8 cellular contexts compared by ENCODE assay signal in genomic region chr15:43285609-43286037, GRCh38. TPM values are rescaled to one million over a fixed set of nuclear protein-coding genes. Genes with fewer than 3 reads are reported as not detected.
A peak's percentile ranks its signal among the peaks of the same experiment; 100 is the strongest.
DNase-seq lines count a peak whose midpoint lies in the region; FAIRE-seq and TF ChIP-seq lines count a peak whose summit lies in the region.

No MANE protein-coding gene starts in this region.

- no peak overlapping the region for H3K4me2 ChIP-seq in neural progenitor cell

- intact Hi-C loops in CD4-positive, alpha-beta memory T cell (cut with micrococcal nuclease) = loop anchor here (1.0 kb wide), 1 partner anchor 98 kb away; no protein-coding TSS in a partner anchor

- no peaks in the 10 kb centered on the region for H3K4me1 ChIP-seq in CD4-positive, alpha-beta memory T cell (ENCODE audit: insufficient read depth, low read length)
- H3K4me1 ChIP-seq in neural progenitor cell = no peaks in the 10 kb centered on the region

- no peak for FAIRE-seq in urothelium cell line (lab: Jason Lieb, UNC)

- H3F3A ChIP-seq in neural progenitor cell (ENCODE audit: low read depth) = no peaks in the 10 kb centered on the region

- no peak overlapping the region for H3K4me3 ChIP-seq in CD4-positive, alpha-beta memory T cell (ENCODE audit: low read length in 2 of 2)
- H3K4me3 ChIP-seq in neural progenitor cell (no peak overlapping the region), MG63 (no peak overlapping the region)

- no peaks in the 10 kb centered on the region for H3K9me3 ChIP-seq in CD4-positive, alpha-beta memory T cell (ENCODE audit: control insufficient read depth in 1 of 2, low read length in 2 of 2)
- H3K9me3 ChIP-seq in neural progenitor cell (ENCODE audit: low read depth) = no peaks in the 10 kb centered on the region
- H3K9me3 ChIP-seq in MG63 = peaks cover 3% of the 10 kb centered on the region

- no peak overlapping the region for H3K27ac Mint-ChIP-seq in CD4-positive, alpha-beta memory T cell
- peak overlapping the region; percentile 67 for H3K27ac Mint-ChIP-seq in neural progenitor cell

- POLR2A ChIA-PET in CD4-positive, alpha-beta memory T cell (lab: Charles Lee; ENCODE audit: partially characterized antibody) = interaction anchor here (1.0 to 1.8 kb wide), 2 partner anchors 44 to 60 kb away, joined by 4 to 12 read pairs; no protein-coding TSS in a partner anchor

- H3K9me3 Mint-ChIP-seq in CD4-positive, alpha-beta memory T cell = peaks cover 0 to 3% (median 0%) of the 10 kb centered on the region in 8 donors
- H3K9me3 Mint-ChIP-seq in neural progenitor cell = no peaks in the 10 kb centered on the region

- peak; percentile 51 to 64 (median 62) for DNase-seq in CD4-positive, alpha-beta memory T cell
- peak; percentile 36 for DNase-seq in HS-27A (ENCODE audit: low read depth)
- DNase-seq in NK-92 treated with Interleukin-12 subunit alpha and Interleukin-12 subunit beta, amount 100 ng/mL, for 24 hours (lab: John Stamatoyannopoulos, UW) = peak; percentile 13
- DNase-seq in activated CD8-positive, alpha-beta memory T cell treated with anti-CD3 and anti-CD28 coated beads, Interleukin-2, amount 50 U/mL, for 24 hours (ENCODE audit: extremely low read depth) = peak; percentile 18
- peak; percentile 83 for DNase-seq in fibroblast of peridontal ligament (ENCODE audit: extremely low read depth)
- peak; percentile 76 for DNase-seq in neural progenitor cell (ENCODE audit: low spot score)
- DNase-seq in urothelium cell line (ENCODE audit: low spot score) = peak; percentile 66
- DNase-seq in MG63 = no peak

- peaks cover 0 to 6% (median 4%) of the 10 kb centered on the region in 4 donors for H3K4me1 Mint-ChIP-seq in CD4-positive, alpha-beta memory T cell
- H3K4me1 Mint-ChIP-seq in neural progenitor cell = no peaks in the 10 kb centered on the region

- H3K36me3 Mint-ChIP-seq in CD4-positive, alpha-beta memory T cell = no peaks in the 10 kb centered on the region
- H3K36me3 Mint-ChIP-seq in neural progenitor cell = no peaks in the 10 kb centered on the region

- no peak overlapping the region for H3K27ac ChIP-seq in CD4-positive, alpha-beta memory T cell (ENCODE audit: low read depth, low read length)
- no peak overlapping the region for H3K27ac ChIP-seq in neural progenitor cell

- H3K27me3 Mint-ChIP-seq in CD4-positive, alpha-beta memory T cell = peaks cover 4 to 14% of the 10 kb centered on the region in 2 donors
- peaks cover 10% of the 10 kb centered on the region for H3K27me3 Mint-ChIP-seq in neural progenitor cell (ENCODE audit: insufficient read depth, low read depth)

- no peaks in the 10 kb centered on the region for H3K27me3 ChIP-seq in CD4-positive, alpha-beta memory T cell (ENCODE audit: insufficient read depth, low read length)
- H3K27me3 ChIP-seq in neural progenitor cell (peaks cover 14% of the 10 kb centered on the region), MG63 (0 out of 2 replicates have a peak, but pooled peaks cover 3% of the 10 kb centered on the region)

- CTCF ChIA-PET in CD4-positive, alpha-beta memory T cell (lab: Charles Lee; ENCODE audit: partially characterized antibody) = interaction anchor here (0.6 to 5.4 kb wide), 27 partner anchors 8 to 582 kb away, joined by 3 to 82 read pairs (median 4); partner anchors contain the start of genes TGM5, TGM7, TUBGCP4 and ZSCAN29

- peak; percentile 92 for TF ChIP-seq CTCF in neural progenitor cell (IDR thresholded peaks at IDR 0.05)

- no peak overlapping the region for H3K9ac ChIP-seq in neural progenitor cell

- no peaks in the 10 kb centered on the region for H4K20me1 ChIP-seq in neural progenitor cell (ENCODE audit: low read depth)

- H3K4me3 Mint-ChIP-seq in CD4-positive, alpha-beta memory T cell = no peak overlapping the region
- H3K4me3 Mint-ChIP-seq in neural progenitor cell = peak overlapping the region; percentile 50

- H3K36me3 ChIP-seq in CD4-positive, alpha-beta memory T cell (ENCODE audit: insufficient read depth, low read length) = no peaks in the 10 kb centered on the region
- H3K36me3 ChIP-seq in neural progenitor cell = no peaks in the 10 kb centered on the region
- H3K36me3 ChIP-seq in MG63 = no peaks in the 10 kb centered on the region

- no peaks in the 10 kb centered on the region for H3K79me2 ChIP-seq in neural progenitor cell (ENCODE audit: low read depth)

- no peak overlapping the region for H2AFZ ChIP-seq in neural progenitor cell (replicated peaks)

RNA-seq across cellular contexts. Expression of gene TGM7, which starts 16.4 kb away (rescaled TPM):
- total RNA-seq in CD4-positive, alpha-beta memory T cell = not detected
- not detected for polyA plus RNA-seq in CD4-positive, alpha-beta memory T cell
- not detected in 2 replicates for total RNA-seq in neural progenitor cell (ENCODE audit: low replicate concordance)
- total RNA-seq in MG63 (2014; rRNA removed; shearing (Covaris generic); ENCODE audit: low replicate concordance) = not detected in 2 replicates

RNA-seq across cellular contexts. Expression of gene TGM5, which starts 18.9 kb away (rescaled TPM):
- not detected for total RNA-seq in CD4-positive, alpha-beta memory T cell
- polyA plus RNA-seq in CD4-positive, alpha-beta memory T cell = not detected
- not detected in 2 replicates for total RNA-seq in neural progenitor cell (ENCODE audit: low replicate concordance)
- 0.07 TPM in 1 of 2 replicates, not detected in the other for total RNA-seq in MG63 (2014; rRNA removed; shearing (Covaris generic); ENCODE audit: low replicate concordance)

RNA-seq across cellular contexts. Expression of gene LCMT2, which starts 44.8 kb away (rescaled TPM):
- 10 to 100 TPM; 17.0 to 17.8 TPM for total RNA-seq in CD4-positive, alpha-beta memory T cell
- polyA plus RNA-seq in CD4-positive, alpha-beta memory T cell = 1 to 10 TPM; 3.3 to 5.6 TPM
- 14.2 and 14.6 TPM in 2 replicates for total RNA-seq in neural progenitor cell (ENCODE audit: low replicate concordance)
- 13.1 and 16.5 TPM in 2 replicates for total RNA-seq in MG63 (2014; rRNA removed; shearing (Covaris generic); ENCODE audit: low replicate concordance)
